In the genomic region with DNA sequence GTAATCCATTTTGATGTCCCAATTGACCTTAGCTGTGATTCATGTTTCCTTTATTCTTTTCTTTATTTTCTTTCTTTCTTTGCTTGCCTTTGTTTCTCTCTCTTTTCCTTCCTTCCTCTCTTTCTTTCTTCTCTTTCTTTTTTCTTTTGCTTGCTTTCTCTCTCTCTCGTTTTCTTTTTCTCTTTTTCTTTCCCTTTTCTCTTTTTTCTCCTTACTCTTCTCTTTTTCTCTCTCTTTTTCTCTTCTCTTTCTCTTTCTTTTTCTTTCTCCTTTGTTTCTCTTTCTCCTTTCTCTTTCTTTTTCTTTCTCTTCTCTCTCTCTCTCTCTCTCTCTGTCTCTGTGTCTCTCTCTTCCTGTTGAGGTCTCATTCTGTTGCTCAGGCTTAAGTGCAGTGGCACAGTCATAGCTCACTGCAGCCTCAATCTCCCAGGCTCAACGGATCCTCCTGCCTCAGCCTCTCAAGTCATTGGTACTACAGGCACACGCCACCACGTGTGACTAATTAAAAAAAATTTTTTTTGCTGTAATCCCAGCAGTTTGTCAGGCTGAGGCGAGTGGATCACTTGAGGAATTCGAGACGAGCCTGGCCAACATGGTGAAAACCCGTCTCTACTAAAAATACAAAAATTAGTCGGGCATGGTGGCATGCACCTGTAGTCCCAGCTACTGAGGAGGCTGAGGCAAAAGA, we compare ENCODE assay signal across 17 cellular contexts.
"Had no signal": no experiment of that assay in that cellular context is flagged by ENCODE, and none has a peak within 500 bp of the region (broad histone marks: within the 10 kb centered on the region; RNA-seq: fewer than 3 reads in every experiment).

No MANE protein-coding gene starts in this region.

- H3K27ac Mint-ChIP-seq: activated naive CD8-positive, alpha-beta T cell treated with anti-CD3 and anti-CD28 coated beads for 36 hours; T-helper 1 cell treated with Interleukin-12 subunit alpha and Interleukin-12 subunit beta and Interleukin-4 antibody, amounts not matched to agents 30 μg/mL and 1 μg/mL, for 36 hours had no signal

- H3K27me3 ChIP-seq: foreskin keratinocyte, left lung, right atrium auricular region, stomach, testis, upper lobe of left lung had no signal

- H3K27me3 Mint-ChIP-seq: activated naive CD8-positive, alpha-beta T cell treated with anti-CD3 and anti-CD28 coated beads for 36 hours had no signal

- ATAC-seq: foreskin keratinocyte, left lung had no signal

- H3K4me1 ChIP-seq: foreskin keratinocyte, left lung, prostate gland, right atrium auricular region, stomach, testis, upper lobe of left lung had no signal

- H3K9me3 Mint-ChIP-seq: activated naive CD8-positive, alpha-beta T cell treated with anti-CD3 and anti-CD28 coated beads for 36 hours; T-helper 1 cell treated with Interleukin-12 subunit alpha and Interleukin-12 subunit beta and Interleukin-4 antibody, amounts not matched to agents 30 μg/mL and 1 μg/mL, for 36 hours had no signal

- H3K9me3 ChIP-seq: left lung, prostate gland, right atrium auricular region, stomach, testis, upper lobe of left lung had no signal

- H3K27ac ChIP-seq: foreskin keratinocyte, left lung, prostate gland, right atrium auricular region, skin epidermis, stomach, testis, upper lobe of left lung had no signal

- H3K36me3 Mint-ChIP-seq: activated naive CD8-positive, alpha-beta T cell treated with anti-CD3 and anti-CD28 coated beads for 36 hours had no signal

- H3K4me1 Mint-ChIP-seq: activated naive CD8-positive, alpha-beta T cell treated with anti-CD3 and anti-CD28 coated beads for 36 hours had no signal

- H3K4me3 ChIP-seq: left lung, prostate gland, right atrium auricular region, skin epidermis, stomach, testis, upper lobe of left lung had no signal

- H3K4me3 Mint-ChIP-seq: activated naive CD8-positive, alpha-beta T cell treated with anti-CD3 and anti-CD28 coated beads for 36 hours; T-helper 1 cell treated with Interleukin-12 subunit alpha and Interleukin-12 subunit beta and Interleukin-4 antibody, amounts not matched to agents 30 μg/mL and 1 μg/mL, for 36 hours had no signal

- H3K36me3 ChIP-seq: left lung, prostate gland, right atrium auricular region, stomach, upper lobe of left lung had no signal

- DNase-seq: activated CD4-positive, alpha-beta T cell treated with anti-CD3 and anti-CD28 coated beads, Interleukin-2, amount 50 U/mL, for 4 hours; activated CD4-positive, CD25-positive, alpha-beta regulatory T cell treated with anti-CD3 and anti-CD28 coated beads, Interleukin-2, amount 50 U/mL, for 72 hours; activated naive CD4-positive, alpha-beta T cell; activated naive CD8-positive, alpha-beta T cell treated with anti-CD3 and anti-CD28 coated beads for 36 hours; activated T-cell treated with anti-CD3 and anti-CD28 coated beads for 4 hours; amniotic stem cell; foreskin keratinocyte; kidney; stimulated activated CD4-positive, alpha-beta T cell treated with anti-CD3 and anti-CD28 coated beads, Interleukin-4, amount 100 ng/mL, for 1 hour; stomach; testis; upper lobe of left lung had no signal
